ENCODE assay signal across 15 cellular contexts in the genomic region with DNA sequence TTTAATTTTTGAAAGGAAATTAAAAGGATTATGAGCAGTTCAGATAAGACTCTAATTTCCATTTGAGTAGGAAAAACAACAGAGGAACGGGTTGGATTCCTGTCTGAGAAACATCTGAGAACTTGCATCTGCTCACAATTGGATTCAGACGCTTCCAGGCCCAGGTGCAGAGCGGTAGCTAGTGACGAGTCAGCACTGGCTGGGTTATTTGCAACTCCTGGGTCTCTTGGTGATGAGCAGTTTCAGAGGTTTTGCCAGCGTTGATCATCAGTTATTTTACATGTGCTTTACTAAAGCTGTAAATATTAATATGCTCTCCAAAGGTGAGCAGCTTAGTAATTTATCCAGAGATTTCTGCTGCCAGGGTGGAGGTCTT. TPM values are rescaled to one million over a fixed set of nuclear protein-coding genes. Genes with fewer than 3 reads are reported as not detected.
"Had no signal": no experiment of that assay in that cellular context is flagged by ENCODE, and none has a peak within 500 bp of the region (broad histone marks: within the 10 kb centered on the region; RNA-seq: fewer than 3 reads in every experiment).

No MANE protein-coding gene starts in this region.

- H3K4me3 Mint-ChIP-seq: immature natural killer cell; stimulated activated memory B cell treated with anti-CD40 and anti-IgM and Interleukin-4, amounts not matched to agents 10 μg/mL and 1 μg/mL and 100 μg/mL, for 72 hours had no signal

- H3K9me3 Mint-ChIP-seq: activated T-helper 2 cell treated with anti-CD3 and anti-CD28 coated beads, Interferon-gamma antibody, Interleukin-2, Interleukin-4, amounts not matched to agents 10 μg/mL and 5 μg/mL and 100 μg/mL, durations not matched to agents 14 hours and 24 hours and 36 hours; immature natural killer cell; stimulated activated memory B cell treated with anti-CD40 and anti-IgM and Interleukin-4, amounts not matched to agents 10 μg/mL and 1 μg/mL and 100 μg/mL, for 72 hours had no signal

- H3K27me3 Mint-ChIP-seq: stimulated activated memory B cell treated with anti-CD40 and anti-IgM and Interleukin-4, amounts not matched to agents 10 μg/mL and 1 μg/mL and 100 μg/mL, for 72 hours had no signal

- H3K27me3 ChIP-seq: esophagus squamous epithelium, foreskin keratinocyte, tibial artery had no signal

- H3K27ac ChIP-seq: esophagus squamous epithelium, foreskin keratinocyte, parathyroid adenoma had no signal

- H3K4me1 ChIP-seq: esophagus squamous epithelium, foreskin keratinocyte, parathyroid adenoma, tibial artery had no signal

- DNase-seq: activated CD4-positive, alpha-beta T cell treated with anti-CD3 and anti-CD28 coated beads for 1 hour; activated CD4-positive, alpha-beta T cell treated with anti-CD3 and anti-CD28 coated beads, Interleukin-2, amount 50 U/mL, for 48 hours; activated naive CD4-positive, alpha-beta T cell treated with anti-CD3 and anti-CD28 coated beads, Interleukin-2, amount 50 U/mL, for 16 hours; effector CD4-positive, alpha-beta T cell; esophagus squamous epithelium; foreskin keratinocyte; head of caudate nucleus; immature natural killer cell; midbrain had no signal

- H3K27ac Mint-ChIP-seq: activated T-helper 2 cell treated with anti-CD3 and anti-CD28 coated beads, Interferon-gamma antibody, Interleukin-2, Interleukin-4, amounts not matched to agents 10 μg/mL and 5 μg/mL and 100 μg/mL, durations not matched to agents 14 hours and 24 hours and 36 hours; immature natural killer cell; stimulated activated memory B cell treated with anti-CD40 and anti-IgM and Interleukin-4, amounts not matched to agents 10 μg/mL and 1 μg/mL and 100 μg/mL, for 72 hours had no signal

- H3K9me3 ChIP-seq: esophagus squamous epithelium, tibial artery had no signal

- H3K4me3 ChIP-seq: esophagus squamous epithelium, lung, tibial artery had no signal

- ATAC-seq: foreskin keratinocyte; stimulated activated memory B cell treated with anti-CD40 and anti-IgM and Interleukin-4, amounts not matched to agents 10 μg/mL and 1 μg/mL and 100 μg/mL, for 72 hours had no signal

RNA-seq across cellular contexts. Expression of a gene that starts 39.0 kb away (rescaled TPM):
- total RNA-seq: myocyte had no signal
